In genomic region chr15:98734472-98735284, GRCh38 we compare ENCODE assay signal across 12 cellular contexts.
DNase-seq lines count a peak whose midpoint lies in the region; ATAC-seq and TF ChIP-seq lines count a peak whose summit lies in the region.
"Had no signal": no experiment of that assay in that cellular context is flagged by ENCODE, and none has a peak within 500 bp of the region (broad histone marks: within the 10 kb centered on the region; RNA-seq: fewer than 3 reads in every experiment).

No MANE protein-coding gene starts in this region.

- H3K4me3 ChIP-seq in duodenal mucosa (ENCODE audit: low read depth in 1 of 2, low read length in 2 of 2): peak overlapping the region; percentile 4 to 17

- no TSS peak for BruUV-seq in Calu3 (replicated peaks; lab: Mats Ljungman, UMichigan)

- H3K9me3 ChIP-seq in duodenal mucosa (ENCODE audit: control insufficient read depth in 1 of 2, low read length in 2 of 2): no peaks in the 10 kb centered on the region

- H3K4me1 Mint-ChIP-seq in Calu3 (ENCODE audit: low read depth, unreplicated experiment): peaks cover 25% of the 10 kb centered on the region
- peaks cover 35% of the 10 kb centered on the region for H3K4me1 Mint-ChIP-seq in nephron

- peaks cover 12 to 22% of the 10 kb centered on the region in 2 donors for H3K4me1 ChIP-seq in duodenal mucosa (ENCODE audit: control insufficient read depth in 1 of 2, insufficient read depth in 2 of 2, low read length in 2 of 2)
- H3K4me1 ChIP-seq: parathyroid adenoma had no signal

- H3K27ac Mint-ChIP-seq in Calu3 (ENCODE audit: unreplicated experiment) (peak overlapping the region; percentile 21), nephron (peak overlapping the region in 2 of 3 experiments; percentile 62 to 79)
- H3K27ac Mint-ChIP-seq: activated naive CD4-positive, alpha-beta T cell treated with anti-CD3 and anti-CD28 coated beads, Interleukin-2, amount 10 ng/mL, durations not matched to agents 7 days and 5 days had no signal

- H3K27me3 ChIP-seq in duodenal mucosa (ENCODE audit: control insufficient read depth in 1 of 2, insufficient read depth in 2 of 2, low read length in 2 of 2): no peaks in the 10 kb centered on the region

- TF ChIP-seq CTCF in Calu3 (IDR thresholded peaks at IDR 0.05; ENCODE audit: unreplicated experiment) (no peak), nephron (IDR thresholded peaks at IDR 0.05; ENCODE audit: unreplicated experiment in 3 of 3) (no peak), GM13976 (IDR thresholded peaks at IDR 0.05; ENCODE audit: borderline replicate concordance, control extremely low read depth, extremely low read depth, insufficient read depth, missing control alignments) (no peak)

- H3K27me3 Mint-ChIP-seq in Calu3 (ENCODE audit: unreplicated experiment) (no peaks in the 10 kb centered on the region), nephron (ENCODE audit: low read depth) (no peaks in the 10 kb centered on the region)
- H3K27me3 Mint-ChIP-seq: activated naive CD4-positive, alpha-beta T cell treated with anti-CD3 and anti-CD28 coated beads, Interleukin-2, amount 10 ng/mL, durations not matched to agents 7 days and 5 days had no signal

- in situ Hi-C loops in GM13976 (cut with MboI; ENCODE audit: low sequenced_read_pairs, unreplicated experiment): no loop called here

- peak overlapping the region in 1 of 2 donors; percentile 12 for H3K9ac ChIP-seq in duodenal mucosa (ENCODE audit: low read depth in 1 of 2, low read length in 2 of 2)
- H3K9ac ChIP-seq: parathyroid adenoma had no signal

- H3K36me3 Mint-ChIP-seq in Calu3 (ENCODE audit: insufficient read depth, unreplicated experiment) (peaks cover 5% of the 10 kb centered on the region), nephron (ENCODE audit: low read depth) (no peaks in the 10 kb centered on the region)

- CTCF ChIA-PET in Calu3 (lab: Charles Lee): interaction anchor here (0.6 kb wide), 1 partner anchor 87 kb away, joined by 3 read pairs; no protein-coding TSS in a partner anchor

- no peaks in the 10 kb centered on the region for H3K36me3 ChIP-seq in duodenal mucosa (ENCODE audit: control insufficient read depth in 1 of 2, insufficient read depth in 2 of 2, low read length in 2 of 2)

- no peak overlapping the region for H3K27ac ChIP-seq in duodenal mucosa (ENCODE audit: low read depth, low read length)
- H3K27ac ChIP-seq: parathyroid adenoma had no signal

- DNase-seq in Calu3 (no peak), NCI-H69 (lab: John Stamatoyannopoulos, UW) (peak; percentile 30), GM13976 (ENCODE audit: low spot score) (no peak), iPS-NIHi11 (ENCODE audit: low spot score) (no peak), NCI-H2171 treated with DMSO at 0.1 percent for 48 hours (lab: John Stamatoyannopoulos, UW) (no peak)
- DNase-seq: activated naive CD4-positive, alpha-beta T cell treated with anti-CD3 and anti-CD28 coated beads, Interleukin-2, amount 10 ng/mL, durations not matched to agents 7 days and 5 days; NCI-H2081; stimulated activated naive CD8-positive, alpha-beta T cell treated with anti-CD3 and anti-CD28 coated beads, Interleukin-15, Interleukin-2, amounts not matched to agents 100 U/mL and 50 U/mL, for 24 hours had no signal

- H3K4me3 Mint-ChIP-seq in Calu3 (ENCODE audit: low read depth, unreplicated experiment): no peak overlapping the region
- no peak overlapping the region for H3K4me3 Mint-ChIP-seq in nephron
- H3K4me3 Mint-ChIP-seq: activated naive CD4-positive, alpha-beta T cell treated with anti-CD3 and anti-CD28 coated beads, Interleukin-2, amount 10 ng/mL, durations not matched to agents 7 days and 5 days had no signal

- ATAC-seq in HG03196 (IDR thresholded peaks at IDR 0.05; ENCODE audit: unreplicated experiment): no peak
- ATAC-seq: stimulated activated naive CD8-positive, alpha-beta T cell treated with anti-CD3 and anti-CD28 coated beads, Interleukin-15, Interleukin-2, amounts not matched to agents 100 U/mL and 50 U/mL, for 24 hours had no signal

- H3K9me3 Mint-ChIP-seq in Calu3 (ENCODE audit: low read depth, unreplicated experiment) (no peaks in the 10 kb centered on the region), nephron (no peaks in the 10 kb centered on the region)

- intact Hi-C loops in Calu3 (cut with micrococcal nuclease; ENCODE audit: unreplicated experiment): no loop called here
